ENCODE assay signal across 26 cellular contexts in genomic region chr4:163175971-163176958, GRCh38.
"Had no signal": no experiment of that assay in that cellular context is flagged by ENCODE, and none has a peak within 500 bp of the region (broad histone marks: within the 10 kb centered on the region; RNA-seq: fewer than 3 reads in every experiment).

No MANE protein-coding gene starts in this region.

- H3K27ac ChIP-seq: ascending aorta, spleen, suprapubic skin, tibial nerve, VCaP had no signal

- FAIRE-seq: kidney, TTC549 had no signal

- H3K4me3 ChIP-seq: ascending aorta, spleen, suprapubic skin, tibial nerve had no signal

- H3K36me3 ChIP-seq: ascending aorta, spleen, suprapubic skin, tibial nerve had no signal

- H3K9me3 ChIP-seq: ascending aorta, spleen, suprapubic skin, tibial nerve had no signal

- H3K27me3 ChIP-seq: ascending aorta, tibial nerve had no signal

- DNase-seq: activated CD4-positive, alpha-beta memory T cell treated with anti-CD3 and anti-CD28 coated beads, Interleukin-2, amount 10 ng/mL, durations not matched to agents 7 days and 5 days; activated CD4-positive, alpha-beta T cell treated with anti-CD3 and anti-CD28 coated beads for 48 hours; activated CD8-positive, alpha-beta memory T cell treated with anti-CD3 and anti-CD28 coated beads, Interleukin-2, amount 50 U/mL, for 48 hours; activated gamma-delta T cell; activated naive CD4-positive, alpha-beta T cell treated with anti-CD3 and anti-CD28 coated beads, Interleukin-2, amount 10 ng/mL, durations not matched to agents 7 days and 5 days; activated naive CD8-positive, alpha-beta T cell treated with anti-CD3 and anti-CD28 coated beads, Interleukin-2, amount 10 ng/mL, durations not matched to agents 7 days and 5 days; activated T-cell treated with anti-CD3 and anti-CD28 coated beads, Interleukin-2, amount 50 U/mL, for 24 hours; foreskin fibroblast; head of caudate nucleus; hippocampal formation; immature natural killer cell; kidney; left colon; midbrain; naive thymus-derived CD4-positive, alpha-beta T cell; right cardiac atrium; spleen; stimulated activated naive CD4-positive, alpha-beta T cell; T-helper 9 cell had no signal

- ATAC-seq: activated CD4-positive, CD25-positive, alpha-beta regulatory T cell treated with anti-CD3 and anti-CD28 coated beads, Interleukin-2, amount 50 U/mL, for 24 hours; esophagus mucosa; left colon; naive thymus-derived CD4-positive, alpha-beta T cell; right cardiac atrium had no signal

- H3K4me1 ChIP-seq: ascending aorta, spleen, suprapubic skin, tibial nerve had no signal
